In genomic region chr21:35208810-35209517, GRCh38 we compare ENCODE assay signal across 16 cellular contexts.
A peak's percentile ranks its signal among the peaks of the same experiment; 100 is the strongest.
DNase-seq lines count a peak whose midpoint lies in the region; ATAC-seq and TF ChIP-seq lines count a peak whose summit lies in the region.
"Had no signal": no experiment of that assay in that cellular context is flagged by ENCODE, and none has a peak within 500 bp of the region (broad histone marks: within the 10 kb centered on the region; RNA-seq: fewer than 3 reads in every experiment).

No MANE protein-coding gene starts in this region.

- no peaks in the 10 kb centered on the region for H3K27me3 ChIP-seq in tibial artery
- H3K27me3 ChIP-seq: Peyer's patch had no signal

- H3K36me3 Mint-ChIP-seq in stimulated activated naive B cell treated with anti-CD40 and anti-IgM and Interleukin-4, amounts not matched to agents 10 μg/mL and 1 μg/mL and 100 μg/mL, for 72 hours: peaks cover 0 to 9% of the 10 kb centered on the region in 2 donors

- ATAC-seq in stimulated activated naive B cell treated with anti-CD40 and anti-IgM and Interleukin-4, amounts not matched to agents 10 μg/mL and 1 μg/mL and 100 μg/mL, for 72 hours (replicated peaks): no peak

- peaks cover 31 to 62% of the 10 kb centered on the region in 2 donors for H3K4me1 Mint-ChIP-seq in stimulated activated naive B cell treated with anti-CD40 and anti-IgM and Interleukin-4, amounts not matched to agents 10 μg/mL and 1 μg/mL and 100 μg/mL, for 72 hours

- TF ChIP-seq CTCF in choroid plexus epithelial cell (conservative IDR thresholded peaks at IDR 0.05; ENCODE audit: low read depth, low read length): no peak
- no peak for TF ChIP-seq CTCF in tibial artery (IDR thresholded peaks at IDR 0.05)

- peak overlapping the region; percentile 35 to 37 for H3K27ac ChIP-seq in tibial artery

- no peaks in the 10 kb centered on the region for H3K36me3 ChIP-seq in tibial artery
- H3K36me3 ChIP-seq: Peyer's patch had no signal

- peaks cover 5 to 8% of the 10 kb centered on the region in 2 donors for H3K9me3 Mint-ChIP-seq in stimulated activated naive B cell treated with anti-CD40 and anti-IgM and Interleukin-4, amounts not matched to agents 10 μg/mL and 1 μg/mL and 100 μg/mL, for 72 hours

- intact Hi-C loops in tibial artery (cut with DNase I; ENCODE audit: low total_unique reads): no loop called here

- no peaks in the 10 kb centered on the region for H3K9me3 ChIP-seq in tibial artery
- H3K9me3 ChIP-seq: Peyer's patch had no signal

- no peaks in the 10 kb centered on the region for H3K27me3 Mint-ChIP-seq in stimulated activated naive B cell treated with anti-CD40 and anti-IgM and Interleukin-4, amounts not matched to agents 10 μg/mL and 1 μg/mL and 100 μg/mL, for 72 hours
- H3K27me3 Mint-ChIP-seq: CD4-positive, alpha-beta T cell had no signal

- H3K4me3 ChIP-seq in choroid plexus epithelial cell (ENCODE audit: low read depth, low read length) (no peak overlapping the region), tibial artery (no peak overlapping the region)
- H3K4me3 ChIP-seq: Peyer's patch had no signal

- no peak overlapping the region for H3K4me3 Mint-ChIP-seq in stimulated activated naive B cell treated with anti-CD40 and anti-IgM and Interleukin-4, amounts not matched to agents 10 μg/mL and 1 μg/mL and 100 μg/mL, for 72 hours
- H3K4me3 Mint-ChIP-seq: CD4-positive, alpha-beta T cell; T-helper 2 cell treated with Interferon-gamma antibody and Interleukin-4, amounts not matched to agents 5 μg/mL and 100 μg/mL, for 36 hours had no signal

- H3K27ac Mint-ChIP-seq in stimulated activated naive B cell treated with anti-CD40 and anti-IgM and Interleukin-4, amounts not matched to agents 10 μg/mL and 1 μg/mL and 100 μg/mL, for 72 hours: no peak overlapping the region
- H3K27ac Mint-ChIP-seq: CD4-positive, alpha-beta T cell; T-helper 2 cell treated with Interferon-gamma antibody and Interleukin-4, amounts not matched to agents 5 μg/mL and 100 μg/mL, for 36 hours had no signal

- peak; percentile 62 for DNase-seq in M059J (ENCODE audit: low read depth)
- DNase-seq in choroid plexus epithelial cell (ENCODE audit: low read depth): peak; percentile 75
- peak; percentile 34 for DNase-seq in kidney glomerular epithelial cell (lab: John Stamatoyannopoulos, UW)
- DNase-seq in tibial artery: no peak
- no peak for DNase-seq in stimulated activated naive B cell treated with anti-CD40 and anti-IgM and Interleukin-4, amounts not matched to agents 10 μg/mL and 1 μg/mL and 100 μg/mL, for 72 hours
- no peak for DNase-seq in NCI-H1694 treated with DMSO at 0.1 percent for 48 hours (lab: John Stamatoyannopoulos, UW)
- no peak for DNase-seq in SHP77 treated with DMSO at 0.1 percent for 48 hours (lab: John Stamatoyannopoulos, UW)
- DNase-seq: activated CD4-positive, alpha-beta T cell treated with anti-CD3 and anti-CD28 coated beads, Interleukin-2, amount 50 U/mL, for 4 hours; CD4-positive, alpha-beta T cell; midbrain; NCI-H1048; NCI-H446 treated with DMSO at 0.1 percent for 48 hours; Peyer's patch; stimulated activated CD4-positive, alpha-beta T cell treated with anti-CD3 and anti-CD28 coated beads, Interleukin-1b, Interleukin-23, amount 100 ng/mL, for 48 hours; stimulated activated naive CD4-positive, alpha-beta T cell had no signal

- H3K4me1 ChIP-seq in tibial artery: peaks cover 0 to 54% (median 14%) of the 10 kb centered on the region in 4 donors

Comparison
In these comparisons a context has a peak if more than half of its experiments do, and no peak if none do; other contexts are left out.
1. DNase-seq: peak in M059J (single experiment), choroid plexus epithelial cell (single experiment) and kidney glomerular epithelial cell (single experiment); none in tibial artery (0 of 2), stimulated activated naive B cell treated with anti-CD40 and anti-IgM and Interleukin-4, amounts not matched to agents 10 μg/mL and 1 μg/mL and 100 μg/mL, for 72 hours (single experiment), NCI-H1694 treated with DMSO at 0.1 percent for 48 hours (single experiment) and SHP77 treated with DMSO at 0.1 percent for 48 hours (single experiment).